ENCODE assay signal across 8 cellular contexts in the genomic region with DNA sequence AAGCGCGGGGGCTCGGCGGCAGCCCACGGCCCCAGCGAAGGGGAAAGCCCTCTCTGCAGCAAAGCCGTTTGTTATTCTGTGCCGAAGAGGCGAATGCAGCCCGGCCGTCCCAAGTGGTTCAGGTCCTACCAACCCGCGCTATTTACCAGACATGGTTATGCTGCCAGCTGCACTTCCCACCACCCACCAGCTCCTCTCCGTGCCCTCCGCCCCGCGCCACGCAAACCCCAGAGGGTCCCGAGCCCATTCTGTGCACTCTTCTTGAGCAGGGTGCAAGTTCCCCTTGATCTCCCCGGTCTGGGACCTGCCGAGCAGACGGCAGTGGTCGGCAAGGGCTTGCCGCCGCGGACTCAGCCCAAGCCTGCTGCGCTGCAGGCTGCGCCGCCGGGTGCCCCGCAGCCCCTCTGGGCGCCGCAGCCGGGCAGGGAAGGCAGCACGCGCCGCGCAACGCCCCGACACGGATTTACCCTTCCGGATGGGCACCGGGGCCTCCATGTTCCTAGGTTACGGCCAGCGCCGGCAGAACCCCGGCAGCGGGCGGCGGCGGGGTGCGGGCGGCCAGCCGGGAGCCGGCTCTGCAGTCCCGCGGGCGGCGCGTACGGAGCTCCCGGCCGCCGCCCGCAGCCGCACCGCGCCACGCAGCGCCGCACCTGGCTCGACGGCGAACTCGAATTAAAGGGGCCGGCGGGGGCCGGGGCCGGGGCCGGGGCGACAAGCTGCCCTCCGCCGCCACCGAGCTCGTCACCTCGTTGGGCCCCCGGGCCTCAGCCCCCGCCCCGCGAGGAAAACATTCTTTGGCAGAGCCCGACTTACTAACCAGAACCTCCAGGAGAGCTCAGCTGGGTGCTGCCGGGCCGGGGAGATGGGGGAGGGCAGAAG. TPM values are rescaled to one million over a fixed set of nuclear protein-coding genes. Genes with fewer than 3 reads are reported as not detected.
DNase-seq lines count a peak whose midpoint lies in the region; ATAC-seq, FAIRE-seq and TF ChIP-seq lines count a peak whose summit lies in the region.

No MANE protein-coding gene starts in this region.

- H3K4me1 ChIP-seq in ACC112 (ENCODE audit: control insufficient read depth, insufficient read depth, low read length, unreplicated experiment) (no peaks in the 10 kb centered on the region), HUES6 (ENCODE audit: control insufficient read depth, insufficient read depth, low read length) (peaks cover 15% of the 10 kb centered on the region), keratinocyte (ENCODE audit: control insufficient read depth, extremely low read depth, insufficient read depth, low read length) (peaks cover 5% of the 10 kb centered on the region), PC-9 (replicated peaks; ENCODE audit: insufficient read depth) (no peaks in the 10 kb centered on the region)

- H3K4me3 ChIP-seq in ACC112 (ENCODE audit: low read depth, low read length) (peak overlapping the region; percentile 52; the same call in 1 of the 2 replicates), HUES6 (ENCODE audit: low read depth, low read length) (peak overlapping the region; percentile 91), keratinocyte (ENCODE audit: control insufficient read depth in 2 of 3, extremely low read depth in 1 of 3, insufficient read depth in 2 of 3, low read depth in 1 of 3, low read length in 3 of 3) (peak overlapping the region; percentile 2 to 25 (median 24)), PC-9 (no peak overlapping the region)

- H3K36me3 ChIP-seq in ACC112 (ENCODE audit: insufficient read depth, low read length) (no peaks in the 10 kb centered on the region), HUES6 (ENCODE audit: control insufficient read depth, insufficient read depth, low read length) (no peaks in the 10 kb centered on the region), keratinocyte (ENCODE audit: control insufficient read depth in 2 of 2, extremely low read depth in 1 of 2, insufficient read depth in 2 of 2, low read length in 2 of 2) (no peaks in the 10 kb centered on the region), PC-9 (ENCODE audit: low read depth) (no peaks in the 10 kb centered on the region)

- no peak overlapping the region for H3K27ac ChIP-seq in ACC112 (ENCODE audit: low read depth, low read length)
- H3K27ac ChIP-seq in HUES6 (ENCODE audit: low read depth, low read length): no peak overlapping the region
- H3K27ac ChIP-seq in angular gyrus (ENCODE audit: low read depth, low read length): peak overlapping the region; percentile 91
- H3K27ac ChIP-seq in keratinocyte (ENCODE audit: control insufficient read depth, insufficient read depth, low read length): no peak overlapping the region
- no peak overlapping the region for H3K27ac ChIP-seq in PC-9

- no peak overlapping the region for H2AFZ ChIP-seq in ACC112 (ENCODE audit: low read length, unreplicated experiment)
- H2AFZ ChIP-seq in keratinocyte (ENCODE audit: control insufficient read depth, low read length): no peak overlapping the region
- H2AFZ ChIP-seq in PC-9: no peak overlapping the region

- peak overlapping the region; percentile 37 for H3K4me2 ChIP-seq in keratinocyte (ENCODE audit: control insufficient read depth, extremely low read depth, insufficient read depth, low read depth, low read length)
- no peak overlapping the region for H3K4me2 ChIP-seq in PC-9

- FAIRE-seq in keratinocyte (lab: Jason Lieb, UNC): no peak

- POLR2A ChIA-PET in PC-9 (lab: Charles Lee; ENCODE audit: unreplicated experiment): no interaction called here

- no peaks in the 10 kb centered on the region for H3F3A ChIP-seq in PC-9 (ENCODE audit: insufficient read depth, low read depth)

- intact Hi-C loops in PC-9 (cut with micrococcal nuclease; ENCODE audit: unreplicated experiment): no loop called here

- H3K27me3 ChIP-seq in ACC112 (ENCODE audit: insufficient read depth, low read length) (peaks cover 97% of the 10 kb centered on the region), HUES6 (ENCODE audit: control insufficient read depth, insufficient read depth, low read length) (peaks cover 92% of the 10 kb centered on the region), keratinocyte (ENCODE audit: control insufficient read depth, extremely low read depth, insufficient read depth, low read length) (peaks cover 65% of the 10 kb centered on the region), PC-9 (ENCODE audit: insufficient read depth, low read depth) (peaks cover 85% of the 10 kb centered on the region)

- H3K9me2 ChIP-seq in PC-9 (ENCODE audit: insufficient read depth): no peaks in the 10 kb centered on the region

- H3K9ac ChIP-seq in HUES6 (ENCODE audit: low read length) (peak overlapping the region; percentile 32), keratinocyte (ENCODE audit: control insufficient read depth, extremely low read depth, insufficient read depth, low read length) (no peak overlapping the region)

- no peak for DNase-seq in keratinocyte (ENCODE audit: low read depth, low spot score)
- DNase-seq in stimulated activated CD4-positive, alpha-beta T cell treated with anti-CD3 and anti-CD28 coated beads, Interleukin-4, amount 100 ng/mL, for 24 hours: peak; percentile 10
- no peak for DNase-seq in PC-9
- no peak for DNase-seq in NCI-H510A treated with DMSO at 0.1 percent for 48 hours (lab: John Stamatoyannopoulos, UW)

- dilution Hi-C loops in keratinocyte (cut with MboI; ENCODE audit: extremely low pct_ligation_motif_present, low sequenced_read_pairs): no loop called here

- no peaks in the 10 kb centered on the region for H3K9me1 ChIP-seq in keratinocyte (ENCODE audit: control insufficient read depth, extremely low read depth, insufficient read depth, low read length)

- H3K79me2 ChIP-seq in ACC112 (ENCODE audit: control insufficient read depth, insufficient read depth, low read length, unreplicated experiment) (no peaks in the 10 kb centered on the region), keratinocyte (ENCODE audit: control insufficient read depth, insufficient read depth, low read length) (no peaks in the 10 kb centered on the region), PC-9 (ENCODE audit: low read depth) (no peaks in the 10 kb centered on the region)

- CTCF ChIA-PET in PC-9 (lab: Charles Lee): no interaction called here

- no peaks in the 10 kb centered on the region for H3K9me3 ChIP-seq in HUES6 (ENCODE audit: control insufficient read depth, insufficient read depth, low read depth, low read length)
- no peaks in the 10 kb centered on the region for H3K9me3 ChIP-seq in keratinocyte (ENCODE audit: control insufficient read depth, low read depth, low read length)
- no peaks in the 10 kb centered on the region for H3K9me3 ChIP-seq in PC-9 (ENCODE audit: insufficient read depth, low read depth)

- no TSS peak for BruUV-seq in PC-9 (replicated peaks; lab: Mats Ljungman, UMichigan)

- H4K20me1 ChIP-seq in keratinocyte (ENCODE audit: control insufficient read depth, extremely low read depth, insufficient read depth, low read length): no peaks in the 10 kb centered on the region
- no peaks in the 10 kb centered on the region for H4K20me1 ChIP-seq in PC-9 (ENCODE audit: insufficient read depth)

- no peak for ATAC-seq in GM18498 (IDR thresholded peaks at IDR 0.05; ENCODE audit: unreplicated experiment)

- TF ChIP-seq CTCF in keratinocyte (optimal IDR thresholded peaks at IDR 0.05 in 1 of 3, IDR thresholded peaks at IDR 0.05 in 1 of 3, conservative IDR thresholded peaks at IDR 0.05 in 1 of 3; ENCODE audit: extremely low read depth in 1 of 3, insufficient read depth in 2 of 3, low read length in 3 of 3): no peak
- no peak for TF ChIP-seq CTCF in PC-9 (conservative IDR thresholded peaks at IDR 0.05)

RNA-seq across cellular contexts. Expression of gene KCNA2, which starts 0.9 kb away (rescaled TPM):
- polyA plus RNA-seq in keratinocyte: 0.03 to 0.10 TPM in 2 of 3 replicates, not detected in the other
- not detected for polyA plus RNA-seq in keratinocyte (2011; ENCODE audit: low read depth)
- 0.01 and 0.06 TPM in 2 replicates for polyA plus RNA-seq in keratinocyte (2011; cell fraction: cytosol; rRNA removed)
- 0.06 and 0.23 TPM in 2 replicates for polyA plus RNA-seq in keratinocyte (2011; cell fraction: nucleus; rRNA removed)
- polyA plus RNA-seq in keratinocyte (2012; ENCODE audit: low replicate concordance): not detected in 2 replicates
- polyA minus RNA-seq in keratinocyte: 0.03 to 0.07 TPM in 2 of 3 replicates, not detected in the other
- not detected for polyA minus RNA-seq in keratinocyte (2011; cell fraction: cytosol; rRNA and poly(A)+ RNA removed)
- polyA minus RNA-seq in keratinocyte (2011; cell fraction: nucleus; rRNA and poly(A)+ RNA removed): 0.11 and 0.62 TPM in 2 replicates
- not detected in 2 replicates for total RNA-seq in PC-9 (2021)
